8 cellular contexts compared by ENCODE assay signal in genomic region chr6:33029297-33030184, GRCh38. TPM values are rescaled to one million over a fixed set of nuclear protein-coding genes. Genes with fewer than 3 reads are reported as not detected.
A peak's percentile ranks its signal among the peaks of the same experiment; 100 is the strongest.
DNase-seq lines count a peak whose midpoint lies in the region; ATAC-seq, FAIRE-seq and TF ChIP-seq lines count a peak whose summit lies in the region.

No MANE protein-coding gene starts in this region.

- WGBS in right lobe of liver (ENCODE audit: insufficient coverage, low coverage, low lambda C conversion rate, missing lambda C conversion rate) = 54% methylated on average over 7 of the region's 7 CpGs

- H3K4me3 Mint-ChIP-seq in activated T-helper 1 cell treated with anti-CD3 and anti-CD28 coated beads, Interleukin-12 subunit alpha, Interleukin-12 subunit beta, Interleukin-2, Interleukin-4 antibody, amounts not matched to agents 30 ng/mL and 10 ng/mL and 1 ng/mL, durations not matched to agents 14 hours and 24 hours and 36 hours = peak overlapping the region; percentile 19

- TF ChIP-seq POLR2A in right lobe of liver (IDR thresholded peaks at IDR 0.05) (peak; percentile 30), H54 (IDR thresholded peaks at IDR 0.05; ENCODE audit: low read depth, low read length) (no peak)

- H3K9me3 ChIP-seq in right lobe of liver = no peaks in the 10 kb centered on the region

- no peaks in the 10 kb centered on the region for H3K4me1 ChIP-seq in right lobe of liver

- peak overlapping the region; percentile 63 for H3K27ac Mint-ChIP-seq in activated T-helper 1 cell treated with anti-CD3 and anti-CD28 coated beads, Interleukin-12 subunit alpha, Interleukin-12 subunit beta, Interleukin-2, Interleukin-4 antibody, amounts not matched to agents 30 ng/mL and 10 ng/mL and 1 ng/mL, durations not matched to agents 14 hours and 24 hours and 36 hours

- DNase-seq in Right ventricle myocardium inferior (ENCODE audit: missing footprints) (no peak), cardiac septum (ENCODE audit: low spot score) (no peak), right lobe of liver (no peak), H54 (ENCODE audit: insufficient read length, low spot score) (no peak), occipital lobe (lab: John Stamatoyannopoulos, UW) (no peak), GF-D8 (lab: John Stamatoyannopoulos, UW) (no peak)
- DNase-seq in activated T-helper 1 cell treated with anti-CD3 and anti-CD28 coated beads, Interleukin-12 subunit alpha, Interleukin-12 subunit beta, Interleukin-2, Interleukin-4 antibody, amounts not matched to agents 30 ng/mL and 10 ng/mL and 1 ng/mL, durations not matched to agents 14 hours and 24 hours and 36 hours (ENCODE audit: low spot score) = peak; percentile 16

- H3K27me3 ChIP-seq in right lobe of liver = no peaks in the 10 kb centered on the region

- no peak overlapping the region for H3K4me3 ChIP-seq in right lobe of liver

- no peak for FAIRE-seq in H54 (lab: Jason Lieb, UNC)

- H3K9me3 Mint-ChIP-seq in activated T-helper 1 cell treated with anti-CD3 and anti-CD28 coated beads, Interleukin-12 subunit alpha, Interleukin-12 subunit beta, Interleukin-2, Interleukin-4 antibody, amounts not matched to agents 30 ng/mL and 10 ng/mL and 1 ng/mL, durations not matched to agents 14 hours and 24 hours and 36 hours = peaks cover 4% of the 10 kb centered on the region

- no peaks in the 10 kb centered on the region for H3K36me3 ChIP-seq in right lobe of liver

- intact Hi-C loops in Right ventricle myocardium inferior (cut with DNase I) = no loop called here
- intact Hi-C loops in cardiac septum (cut with DNase I) = no loop called here
- intact Hi-C loops in activated T-helper 1 cell treated with anti-CD3 and anti-CD28 coated beads, Interleukin-12 subunit alpha, Interleukin-12 subunit beta, Interleukin-2, Interleukin-4 antibody, amounts not matched to agents 30 ng/mL and 10 ng/mL and 1 ng/mL, durations not matched to agents 14 hours and 24 hours and 36 hours (cut with micrococcal nuclease) = loop anchor here (1.0 to 2.0 kb wide), 2 partner anchors 10 to 43 kb away; partner anchors contain the start of gene HLA-DPA1
- intact Hi-C loops in right lobe of liver (cut with DNase I) = no loop called here

- TF ChIP-seq CTCF in right lobe of liver (IDR thresholded peaks at IDR 0.05) = no peak

- peak overlapping the region in 2 of 3 donors; percentile 6 to 61 for H3K27ac ChIP-seq in right lobe of liver

- H3K27me3 Mint-ChIP-seq in activated T-helper 1 cell treated with anti-CD3 and anti-CD28 coated beads, Interleukin-12 subunit alpha, Interleukin-12 subunit beta, Interleukin-2, Interleukin-4 antibody, amounts not matched to agents 30 ng/mL and 10 ng/mL and 1 ng/mL, durations not matched to agents 14 hours and 24 hours and 36 hours (ENCODE audit: insufficient read depth) = peaks cover 28% of the 10 kb centered on the region

- H3K4me1 Mint-ChIP-seq in activated T-helper 1 cell treated with anti-CD3 and anti-CD28 coated beads, Interleukin-12 subunit alpha, Interleukin-12 subunit beta, Interleukin-2, Interleukin-4 antibody, amounts not matched to agents 30 ng/mL and 10 ng/mL and 1 ng/mL, durations not matched to agents 14 hours and 24 hours and 36 hours (ENCODE audit: low read depth) = peaks cover 23% of the 10 kb centered on the region

- ATAC-seq in Right ventricle myocardium inferior (peak; percentile 89), HG03060 (IDR thresholded peaks at IDR 0.05; ENCODE audit: low read depth, unreplicated experiment) (peak; percentile 28), right lobe of liver (peak; percentile 78 to 91 (median 87))

- H3K36me3 Mint-ChIP-seq in activated T-helper 1 cell treated with anti-CD3 and anti-CD28 coated beads, Interleukin-12 subunit alpha, Interleukin-12 subunit beta, Interleukin-2, Interleukin-4 antibody, amounts not matched to agents 30 ng/mL and 10 ng/mL and 1 ng/mL, durations not matched to agents 14 hours and 24 hours and 36 hours (ENCODE audit: low read depth) = peaks cover under 1% of the 10 kb centered on the region

RNA-seq across cellular contexts. Expression of gene HLA-DOA, which starts 20.1 kb away (rescaled TPM):
- 1.5 TPM for total RNA-seq in Right ventricle myocardium inferior
- 1.6 TPM for total RNA-seq in cardiac septum
- 1.8 and 2.0 TPM in 2 replicates for total RNA-seq in activated T-helper 1 cell treated with anti-CD3 and anti-CD28 coated beads, Interleukin-12 subunit alpha, Interleukin-12 subunit beta, Interleukin-2, Interleukin-4 antibody, amounts not matched to agents 30 ng/mL and 10 ng/mL and 1 ng/mL, durations not matched to agents 14 hours and 24 hours and 36 hours
- 1 to 10 TPM in 5 of 6 experiments, under 1 TPM in 1; 0.37 to 3.3 (median 1.2) TPM for total RNA-seq in right lobe of liver
- total RNA-seq in occipital lobe = 0.16 TPM

RNA-seq across cellular contexts. Expression of gene HLA-DPA1, which starts 43.9 kb away (rescaled TPM):
- total RNA-seq in Right ventricle myocardium inferior (42.8 TPM), cardiac septum (35.8 TPM), right lobe of liver (10 to 100 TPM; 10.0 to 74.8 (median 26.3) TPM), occipital lobe (1.4 TPM)
- 61.0 and 66.7 TPM in 2 replicates for total RNA-seq in activated T-helper 1 cell treated with anti-CD3 and anti-CD28 coated beads, Interleukin-12 subunit alpha, Interleukin-12 subunit beta, Interleukin-2, Interleukin-4 antibody, amounts not matched to agents 30 ng/mL and 10 ng/mL and 1 ng/mL, durations not matched to agents 14 hours and 24 hours and 36 hours

RNA-seq across cellular contexts. Expression of gene HLA-DPB1, which starts 46.2 kb away (rescaled TPM):
- total RNA-seq in Right ventricle myocardium inferior (38.4 TPM), cardiac septum (32.8 TPM), right lobe of liver (10 to 100 TPM in 5 of 6 experiments, 1 to 10 TPM in 1; 8.6 to 66.7 (median 23.0) TPM), occipital lobe (1.4 TPM)
- total RNA-seq in activated T-helper 1 cell treated with anti-CD3 and anti-CD28 coated beads, Interleukin-12 subunit alpha, Interleukin-12 subunit beta, Interleukin-2, Interleukin-4 antibody, amounts not matched to agents 30 ng/mL and 10 ng/mL and 1 ng/mL, durations not matched to agents 14 hours and 24 hours and 36 hours = 12.2 and 12.3 TPM in 2 replicates

Comparison
In these comparisons a context has a peak if more than half of its experiments do, and no peak if none do; other contexts are left out.
1. ATAC-seq: peak in every context shown above with its lines; median percentile 89 in Right ventricle myocardium inferior; 87 in right lobe of liver; 28 in HG03060.